In genomic region chr3:11568503-11569155, GRCh38 we compare ENCODE assay signal across 10 cellular contexts.
A peak's percentile ranks its signal among the peaks of the same experiment; 100 is the strongest.
DNase-seq lines count a peak whose midpoint lies in the region; TF ChIP-seq lines count a peak whose summit lies in the region.
"Had no signal": no experiment of that assay in that cellular context is flagged by ENCODE, and none has a peak within 500 bp of the region (broad histone marks: within the 10 kb centered on the region; RNA-seq: fewer than 3 reads in every experiment).

No MANE protein-coding gene starts in this region.

- no peak overlapping the region for H3K4me3 ChIP-seq in A673 (ENCODE audit: low read depth, low read length, poor library complexity, severe bottlenecking)
- H3K4me3 ChIP-seq in esophagus muscularis mucosa: peak overlapping the region; percentile 37 to 47 (median 38)
- peak overlapping the region in 1 of 2 donors; percentile 11 for H3K4me3 ChIP-seq in muscle layer of colon (ENCODE audit: low read depth in 1 of 2, low read length in 2 of 2)

- H3K9ac ChIP-seq in muscle layer of colon (ENCODE audit: low read length): peak overlapping the region; percentile 51

- H3K27me3 ChIP-seq in A673 (replicated peaks; ENCODE audit: insufficient read depth, low read depth, low read length, poor library complexity) (no peaks in the 10 kb centered on the region), esophagus muscularis mucosa (no peaks in the 10 kb centered on the region), muscle layer of colon (ENCODE audit: control insufficient read depth in 1 of 2, insufficient read depth in 2 of 2, low read length in 2 of 2) (no peaks in the 10 kb centered on the region)

- H3K27ac ChIP-seq in A673 (ENCODE audit: low read depth, low read length, poor library complexity, severe bottlenecking): peak overlapping the region; percentile 59
- peak overlapping the region; percentile 75 to 89 (median 84) for H3K27ac ChIP-seq in esophagus muscularis mucosa (replicated peaks in 1 of 4)
- peak overlapping the region; percentile 45 for H3K27ac ChIP-seq in muscle layer of colon (ENCODE audit: low read depth, low read length)

- CTCF ChIA-PET in A673 (lab: Charles Lee): no interaction called here

- TF ChIP-seq POLR2A in esophagus muscularis mucosa (IDR thresholded peaks at IDR 0.05; ENCODE audit: low read depth): no peak

- no peak for DNase-seq in A673 (ENCODE audit: low spot score)
- no peak for DNase-seq in esophagus muscularis mucosa (ENCODE audit: extremely low spot score)
- no peak for DNase-seq in AML-193 (lab: John Stamatoyannopoulos, UW)
- no peak for DNase-seq in SHP77 treated with DMSO at 0.1 percent for 48 hours (lab: John Stamatoyannopoulos, UW)
- no peak for DNase-seq in cortex of kidney (lab: John Stamatoyannopoulos, UW)
- no peak for DNase-seq in activated gamma-delta T cell (lab: John Stamatoyannopoulos, UW)
- DNase-seq: DND-41; stimulated activated CD8-positive, alpha-beta memory T cell treated with anti-CD3 and anti-CD28 coated beads, Interleukin-4, amount 100 ng/mL, for 48 hours had no signal

- WGBS in esophagus muscularis mucosa: 41% methylated on average over 14 of the region's 29 CpGs

- H3K9me3 ChIP-seq in A673 (ENCODE audit: low read depth, low read length, poor library complexity, severe bottlenecking): no peaks in the 10 kb centered on the region
- no peaks in the 10 kb centered on the region for H3K9me3 ChIP-seq in esophagus muscularis mucosa
- no peaks in the 10 kb centered on the region for H3K9me3 ChIP-seq in muscle layer of colon (ENCODE audit: low read length)

- intact Hi-C loops in A673 (cut with micrococcal nuclease; ENCODE audit: unreplicated experiment): no loop called here
- intact Hi-C loops in esophagus muscularis mucosa (cut with DNase I): no loop called here

- no peaks in the 10 kb centered on the region for H3K4me1 ChIP-seq in A673 (ENCODE audit: insufficient read depth, low read length, poor library complexity, severe bottlenecking)
- peaks cover 42 to 67% (median 65%) of the 10 kb centered on the region in 4 donors for H3K4me1 ChIP-seq in esophagus muscularis mucosa
- H3K4me1 ChIP-seq in muscle layer of colon (ENCODE audit: insufficient read depth, low read length): peaks cover 27% of the 10 kb centered on the region

- TF ChIP-seq CTCF in A673 (conservative IDR thresholded peaks at IDR 0.05; ENCODE audit: low read depth, low read length) (no peak), esophagus muscularis mucosa (IDR thresholded peaks at IDR 0.05) (no peak)

- TF ChIP-seq EP300 in esophagus muscularis mucosa (IDR thresholded peaks at IDR 0.05): no peak

- no TSS peak for BruUV-seq in A673 (replicated peaks; lab: Mats Ljungman, UMichigan)

- POLR2A ChIA-PET in A673 (lab: Charles Lee; ENCODE audit: low non-redundant PET): no interaction called here

- peaks cover 3% of the 10 kb centered on the region for H3K36me3 ChIP-seq in A673 (ENCODE audit: insufficient read depth, low read length, poor library complexity, severe bottlenecking)
- H3K36me3 ChIP-seq in esophagus muscularis mucosa: peaks cover 0 to 33% (median 25%) of the 10 kb centered on the region in 4 donors
- peaks cover 29% of the 10 kb centered on the region for H3K36me3 ChIP-seq in muscle layer of colon (ENCODE audit: insufficient read depth, low read length)

TF ChIP-seq in PFSK-1, 5 proteins besides CTCF, POLR2A, EP300 and RAD21:
- TF ChIP-seq, protein P1, sequence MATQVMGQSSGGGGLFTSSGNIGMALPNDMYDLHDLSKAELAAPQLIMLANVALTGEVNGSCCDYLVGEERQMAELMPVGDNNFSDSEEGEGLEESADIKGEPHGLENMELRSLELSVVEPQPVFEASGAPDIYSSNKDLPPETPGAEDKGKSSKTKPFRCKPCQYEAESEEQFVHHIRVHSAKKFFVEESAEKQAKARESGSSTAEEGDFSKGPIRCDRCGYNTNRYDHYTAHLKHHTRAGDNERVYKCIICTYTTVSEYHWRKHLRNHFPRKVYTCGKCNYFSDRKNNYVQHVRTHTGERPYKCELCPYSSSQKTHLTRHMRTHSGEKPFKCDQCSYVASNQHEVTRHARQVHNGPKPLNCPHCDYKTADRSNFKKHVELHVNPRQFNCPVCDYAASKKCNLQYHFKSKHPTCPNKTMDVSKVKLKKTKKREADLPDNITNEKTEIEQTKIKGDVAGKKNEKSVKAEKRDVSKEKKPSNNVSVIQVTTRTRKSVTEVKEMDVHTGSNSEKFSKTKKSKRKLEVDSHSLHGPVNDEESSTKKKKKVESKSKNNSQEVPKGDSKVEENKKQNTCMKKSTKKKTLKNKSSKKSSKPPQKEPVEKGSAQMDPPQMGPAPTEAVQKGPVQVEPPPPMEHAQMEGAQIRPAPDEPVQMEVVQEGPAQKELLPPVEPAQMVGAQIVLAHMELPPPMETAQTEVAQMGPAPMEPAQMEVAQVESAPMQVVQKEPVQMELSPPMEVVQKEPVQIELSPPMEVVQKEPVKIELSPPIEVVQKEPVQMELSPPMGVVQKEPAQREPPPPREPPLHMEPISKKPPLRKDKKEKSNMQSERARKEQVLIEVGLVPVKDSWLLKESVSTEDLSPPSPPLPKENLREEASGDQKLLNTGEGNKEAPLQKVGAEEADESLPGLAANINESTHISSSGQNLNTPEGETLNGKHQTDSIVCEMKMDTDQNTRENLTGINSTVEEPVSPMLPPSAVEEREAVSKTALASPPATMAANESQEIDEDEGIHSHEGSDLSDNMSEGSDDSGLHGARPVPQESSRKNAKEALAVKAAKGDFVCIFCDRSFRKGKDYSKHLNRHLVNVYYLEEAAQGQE (IDR thresholded peaks at IDR 0.05; ENCODE audit: insufficient read depth in 1 of 2, low read depth in 2 of 2, low read length in 2 of 2): no peak
- no peak for TF ChIP-seq POLR2AphosphoS5 (IDR thresholded peaks at IDR 0.05; ENCODE audit: low read depth, low read length)
- TF ChIP-seq FOXP2 (optimal IDR thresholded peaks at IDR 0.05; ENCODE audit: borderline replicate concordance, extremely low read depth, extremely low read length, insufficient read depth): peak; percentile 40
